8 cellular contexts compared by ENCODE assay signal in genomic region chr10:61899997-61900828, GRCh38. TPM values are rescaled to one million over a fixed set of nuclear protein-coding genes. Genes with fewer than 3 reads are reported as not detected.
DNase-seq lines count a peak whose midpoint lies in the region; ATAC-seq and TF ChIP-seq lines count a peak whose summit lies in the region.

No MANE protein-coding gene starts in this region.

- no peaks in the 10 kb centered on the region for H3K36me3 ChIP-seq in CD4-positive, CD25-positive, alpha-beta regulatory T cell (ENCODE audit: control insufficient read depth, insufficient read depth, low read length)
- H3K36me3 ChIP-seq in suprapubic skin = no peaks in the 10 kb centered on the region

- H3K36me3 Mint-ChIP-seq in CD4-positive, CD25-positive, alpha-beta regulatory T cell = no peaks in the 10 kb centered on the region

- H3K4me3 ChIP-seq in CD4-positive, CD25-positive, alpha-beta regulatory T cell (ENCODE audit: low read depth, low read length) = peak overlapping the region; percentile 100
- H3K4me3 ChIP-seq in epithelial cell of esophagus (ENCODE audit: low read length) (peak overlapping the region; percentile 79), mononuclear cell (ENCODE audit: low read length) (peak overlapping the region; percentile 98), suprapubic skin (peak overlapping the region; percentile 93)

- H3K27ac ChIP-seq in CD4-positive, CD25-positive, alpha-beta regulatory T cell (ENCODE audit: insufficient read depth, low read length, poor library complexity, severe bottlenecking) = peak overlapping the region; percentile 95
- peak overlapping the region; percentile 99 for H3K27ac ChIP-seq in suprapubic skin

- peaks cover 23 to 46% (median 36%) of the 10 kb centered on the region in 4 donors for H3K4me1 Mint-ChIP-seq in CD4-positive, CD25-positive, alpha-beta regulatory T cell

- TF ChIP-seq CTCF in epithelial cell of esophagus (IDR thresholded peaks at IDR 0.05; ENCODE audit: insufficient read depth, low read depth, low read length, missing control alignments) = no peak
- TF ChIP-seq CTCF in suprapubic skin (IDR thresholded peaks at IDR 0.05) = no peak

- H3K4me1 ChIP-seq in CD4-positive, CD25-positive, alpha-beta regulatory T cell (ENCODE audit: control insufficient read depth, insufficient read depth, low read length, poor library complexity, severe bottlenecking) = peaks cover 54% of the 10 kb centered on the region
- H3K4me1 ChIP-seq in mononuclear cell (ENCODE audit: insufficient read depth, low read length) (peaks cover 46% of the 10 kb centered on the region), suprapubic skin (peaks cover 51% of the 10 kb centered on the region)

- no peaks in the 10 kb centered on the region for H3K27me3 ChIP-seq in CD4-positive, CD25-positive, alpha-beta regulatory T cell (ENCODE audit: control insufficient read depth, insufficient read depth, low read length)
- H3K27me3 ChIP-seq in mononuclear cell (ENCODE audit: insufficient read depth, low read length) (no peaks in the 10 kb centered on the region), suprapubic skin (no peaks in the 10 kb centered on the region)

- H3K9me3 Mint-ChIP-seq in CD4-positive, CD25-positive, alpha-beta regulatory T cell = no peaks in the 10 kb centered on the region

- no peak for TF ChIP-seq POLR2A in suprapubic skin (IDR thresholded peaks at IDR 0.05)

- under 1% methylated on average over 25 of the region's 25 CpGs for WGBS in suprapubic skin

- no peaks in the 10 kb centered on the region for H3K9me3 ChIP-seq in CD4-positive, CD25-positive, alpha-beta regulatory T cell (ENCODE audit: control insufficient read depth in 2 of 2, low read length in 2 of 2)
- H3K9me3 ChIP-seq in mononuclear cell (ENCODE audit: low read depth, low read length) (no peaks in the 10 kb centered on the region), suprapubic skin (no peaks in the 10 kb centered on the region)

- no peak for TF ChIP-seq EP300 in suprapubic skin (IDR thresholded peaks at IDR 0.05)

- peak; percentile 41 to 83 (median 62) for DNase-seq in CD4-positive, CD25-positive, alpha-beta regulatory T cell
- DNase-seq in NCI-H526 treated with DMSO at 0.1 percent for 48 hours (lab: John Stamatoyannopoulos, UW) = peak; percentile 96
- peak; percentile 77 for DNase-seq in activated CD8-positive, alpha-beta memory T cell treated with anti-CD3 and anti-CD28 coated beads for 24 hours
- peak; percentile 86 for DNase-seq in epithelial cell of esophagus (ENCODE audit: low read depth)
- peak in 1 of 2 donors; percentile 71 for DNase-seq in suprapubic skin (ENCODE audit: low spot score in 2 of 2)

- ATAC-seq in CD4-positive, CD25-positive, alpha-beta regulatory T cell (ENCODE audit: low read depth in 2 of 2) = peak in 1 of 2 donors; percentile 11
- ATAC-seq in GM19328 (IDR thresholded peaks at IDR 0.05; ENCODE audit: unreplicated experiment) (peak; percentile 37), HG03354 (IDR thresholded peaks at IDR 0.05; ENCODE audit: poor library complexity, severe bottlenecking, unreplicated experiment) (peak; percentile 50)

- H3K27ac Mint-ChIP-seq in CD4-positive, CD25-positive, alpha-beta regulatory T cell = peak overlapping the region; percentile 93 to 97 (median 93)

- H3K27me3 Mint-ChIP-seq in CD4-positive, CD25-positive, alpha-beta regulatory T cell = peaks cover 6% of the 10 kb centered on the region

- peak overlapping the region; percentile 91 to 94 (median 92) for H3K4me3 Mint-ChIP-seq in CD4-positive, CD25-positive, alpha-beta regulatory T cell

RNA-seq across cellular contexts. Expression of gene ARID5B, which starts 1.3 kb away (rescaled TPM):
- total RNA-seq in CD4-positive, CD25-positive, alpha-beta regulatory T cell = 169 TPM
- 10 to 100 TPM; 58.1 to 67.2 (median 62.5) TPM for polyA plus RNA-seq in CD4-positive, CD25-positive, alpha-beta regulatory T cell
- total RNA-seq in mononuclear cell (52.9 TPM), suprapubic skin (10 to 100 TPM; 45.4 to 75.2 (median 71.9) TPM)
